1 cellular context compared by ENCODE assay signal in genomic region chr1:181608386-181608785, GRCh38.
TF ChIP-seq lines count a peak whose summit lies in the region.

No MANE protein-coding gene starts in this region.

TF ChIP-seq in H1, 55 proteins besides CTCF, POLR2A, EP300 and RAD21:
- no peak for TF ChIP-seq FOSL1 (IDR thresholded peaks at IDR 0.05; ENCODE audit: insufficient read depth, low read depth, low read length)
- TF ChIP-seq TEAD4 (IDR thresholded peaks at IDR 0.05; ENCODE audit: low read depth, low read length): no peak
- TF ChIP-seq CHD1 (IDR thresholded peaks at IDR 0.05; ENCODE audit: low read depth, low read length): no peak
- TF ChIP-seq MAFK (IDR thresholded peaks at IDR 0.05; ENCODE audit: low read depth, low read length): no peak
- TF ChIP-seq TAF7 (optimal IDR thresholded peaks at IDR 0.05; ENCODE audit: borderline replicate concordance, low read depth, low read length): no peak
- no peak for TF ChIP-seq KDM1A (IDR thresholded peaks at IDR 0.05; ENCODE audit: borderline replicate concordance, low read length)
- no peak for TF ChIP-seq POLR2AphosphoS5 (IDR thresholded peaks at IDR 0.05; ENCODE audit: low read depth, low read length)
- no peak for TF ChIP-seq KDM5A (IDR thresholded peaks at IDR 0.05; ENCODE audit: low read length)
- TF ChIP-seq RFX5 (IDR thresholded peaks at IDR 0.05; ENCODE audit: borderline replicate concordance, low read depth, low read length): no peak
- TF ChIP-seq USF2 (IDR thresholded peaks at IDR 0.05; ENCODE audit: low read length): no peak
- TF ChIP-seq RBBP5 (IDR thresholded peaks at IDR 0.05; ENCODE audit: borderline replicate concordance, low read depth, low read length): no peak
- no peak for TF ChIP-seq SP4 (IDR thresholded peaks at IDR 0.05; ENCODE audit: low read length)
